2 cellular contexts compared by ENCODE assay signal in the genomic region with DNA sequence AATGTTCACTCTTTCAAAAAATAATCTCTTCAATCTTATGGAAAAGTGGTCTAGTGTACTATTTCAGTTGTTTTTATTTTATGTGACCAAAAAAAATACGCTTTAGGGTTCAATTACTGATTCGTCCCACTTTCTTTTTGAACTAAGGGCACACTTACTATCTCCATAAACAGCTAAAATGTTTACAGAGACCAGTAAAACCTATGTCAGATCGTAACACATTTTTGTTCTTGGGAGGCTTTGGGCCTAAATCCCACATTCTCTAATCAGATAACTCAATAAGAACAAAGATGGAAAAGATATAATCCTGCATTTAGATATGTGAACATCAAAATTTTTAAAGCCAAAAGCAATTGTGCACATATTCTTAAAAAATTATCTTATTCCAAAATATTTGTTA.
TF ChIP-seq lines count a peak whose summit lies in the region.

No MANE protein-coding gene starts in this region.

TF ChIP-seq in IMR-90, 13 proteins besides CTCF, POLR2A, EP300 and RAD21 (continued from another document):
- TF ChIP-seq, protein P1, sequence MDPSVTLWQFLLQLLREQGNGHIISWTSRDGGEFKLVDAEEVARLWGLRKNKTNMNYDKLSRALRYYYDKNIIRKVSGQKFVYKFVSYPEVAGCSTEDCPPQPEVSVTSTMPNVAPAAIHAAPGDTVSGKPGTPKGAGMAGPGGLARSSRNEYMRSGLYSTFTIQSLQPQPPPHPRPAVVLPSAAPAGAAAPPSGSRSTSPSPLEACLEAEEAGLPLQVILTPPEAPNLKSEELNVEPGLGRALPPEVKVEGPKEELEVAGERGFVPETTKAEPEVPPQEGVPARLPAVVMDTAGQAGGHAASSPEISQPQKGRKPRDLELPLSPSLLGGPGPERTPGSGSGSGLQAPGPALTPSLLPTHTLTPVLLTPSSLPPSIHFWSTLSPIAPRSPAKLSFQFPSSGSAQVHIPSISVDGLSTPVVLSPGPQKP (IDR thresholded peaks at IDR 0.05; ENCODE audit: borderline replicate concordance, low read depth, low read length), result no peak
- TF ChIP-seq CHD1 (IDR thresholded peaks at IDR 0.05; ENCODE audit: low read depth, low read length), result no peak
- no peak for TF ChIP-seq BHLHE40 (IDR thresholded peaks at IDR 0.05; ENCODE audit: low read depth, low read length)
- no peak for TF ChIP-seq MAFK (IDR thresholded peaks at IDR 0.05; ENCODE audit: low read depth, low read length)
- TF ChIP-seq FOS (IDR thresholded peaks at IDR 0.05; ENCODE audit: low read depth, low read length), result no peak
- TF ChIP-seq, protein P2, sequence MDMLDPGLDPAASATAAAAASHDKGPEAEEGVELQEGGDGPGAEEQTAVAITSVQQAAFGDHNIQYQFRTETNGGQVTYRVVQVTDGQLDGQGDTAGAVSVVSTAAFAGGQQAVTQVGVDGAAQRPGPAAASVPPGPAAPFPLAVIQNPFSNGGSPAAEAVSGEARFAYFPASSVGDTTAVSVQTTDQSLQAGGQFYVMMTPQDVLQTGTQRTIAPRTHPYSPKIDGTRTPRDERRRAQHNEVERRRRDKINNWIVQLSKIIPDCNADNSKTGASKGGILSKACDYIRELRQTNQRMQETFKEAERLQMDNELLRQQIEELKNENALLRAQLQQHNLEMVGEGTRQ (IDR thresholded peaks at IDR 0.05; ENCODE audit: low read depth, low read length), result no peak
- no peak for TF ChIP-seq MXI1 (IDR thresholded peaks at IDR 0.05; ENCODE audit: borderline replicate concordance, low read depth, low read length)
- TF ChIP-seq SMC3 (IDR thresholded peaks at IDR 0.05; ENCODE audit: low read depth, low read length), result no peak
- no peak for TF ChIP-seq RCOR1 (IDR thresholded peaks at IDR 0.05; ENCODE audit: insufficient replicate concordance, low read length)
- no peak for TF ChIP-seq CEBPB (IDR thresholded peaks at IDR 0.05; ENCODE audit: low read depth, low read length)
TF ChIP-seq in IMR-90: peak in this region for 0.

TF ChIP-seq in neural cell, 6 proteins besides CTCF, POLR2A, EP300 and RAD21 (continued from another document):
- TF ChIP-seq, protein P3, sequence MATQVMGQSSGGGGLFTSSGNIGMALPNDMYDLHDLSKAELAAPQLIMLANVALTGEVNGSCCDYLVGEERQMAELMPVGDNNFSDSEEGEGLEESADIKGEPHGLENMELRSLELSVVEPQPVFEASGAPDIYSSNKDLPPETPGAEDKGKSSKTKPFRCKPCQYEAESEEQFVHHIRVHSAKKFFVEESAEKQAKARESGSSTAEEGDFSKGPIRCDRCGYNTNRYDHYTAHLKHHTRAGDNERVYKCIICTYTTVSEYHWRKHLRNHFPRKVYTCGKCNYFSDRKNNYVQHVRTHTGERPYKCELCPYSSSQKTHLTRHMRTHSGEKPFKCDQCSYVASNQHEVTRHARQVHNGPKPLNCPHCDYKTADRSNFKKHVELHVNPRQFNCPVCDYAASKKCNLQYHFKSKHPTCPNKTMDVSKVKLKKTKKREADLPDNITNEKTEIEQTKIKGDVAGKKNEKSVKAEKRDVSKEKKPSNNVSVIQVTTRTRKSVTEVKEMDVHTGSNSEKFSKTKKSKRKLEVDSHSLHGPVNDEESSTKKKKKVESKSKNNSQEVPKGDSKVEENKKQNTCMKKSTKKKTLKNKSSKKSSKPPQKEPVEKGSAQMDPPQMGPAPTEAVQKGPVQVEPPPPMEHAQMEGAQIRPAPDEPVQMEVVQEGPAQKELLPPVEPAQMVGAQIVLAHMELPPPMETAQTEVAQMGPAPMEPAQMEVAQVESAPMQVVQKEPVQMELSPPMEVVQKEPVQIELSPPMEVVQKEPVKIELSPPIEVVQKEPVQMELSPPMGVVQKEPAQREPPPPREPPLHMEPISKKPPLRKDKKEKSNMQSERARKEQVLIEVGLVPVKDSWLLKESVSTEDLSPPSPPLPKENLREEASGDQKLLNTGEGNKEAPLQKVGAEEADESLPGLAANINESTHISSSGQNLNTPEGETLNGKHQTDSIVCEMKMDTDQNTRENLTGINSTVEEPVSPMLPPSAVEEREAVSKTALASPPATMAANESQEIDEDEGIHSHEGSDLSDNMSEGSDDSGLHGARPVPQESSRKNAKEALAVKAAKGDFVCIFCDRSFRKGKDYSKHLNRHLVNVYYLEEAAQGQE (IDR thresholded peaks at IDR 0.05; ENCODE audit: borderline replicate concordance), result no peak
- TF ChIP-seq SMC3 (conservative IDR thresholded peaks at IDR 0.05; ENCODE audit: poor library complexity) (no peak), MXI1 (conservative IDR thresholded peaks at IDR 0.05; ENCODE audit: poor library complexity, severe bottlenecking) (no peak)
